1 cellular context compared by ENCODE assay signal in the genomic region with DNA sequence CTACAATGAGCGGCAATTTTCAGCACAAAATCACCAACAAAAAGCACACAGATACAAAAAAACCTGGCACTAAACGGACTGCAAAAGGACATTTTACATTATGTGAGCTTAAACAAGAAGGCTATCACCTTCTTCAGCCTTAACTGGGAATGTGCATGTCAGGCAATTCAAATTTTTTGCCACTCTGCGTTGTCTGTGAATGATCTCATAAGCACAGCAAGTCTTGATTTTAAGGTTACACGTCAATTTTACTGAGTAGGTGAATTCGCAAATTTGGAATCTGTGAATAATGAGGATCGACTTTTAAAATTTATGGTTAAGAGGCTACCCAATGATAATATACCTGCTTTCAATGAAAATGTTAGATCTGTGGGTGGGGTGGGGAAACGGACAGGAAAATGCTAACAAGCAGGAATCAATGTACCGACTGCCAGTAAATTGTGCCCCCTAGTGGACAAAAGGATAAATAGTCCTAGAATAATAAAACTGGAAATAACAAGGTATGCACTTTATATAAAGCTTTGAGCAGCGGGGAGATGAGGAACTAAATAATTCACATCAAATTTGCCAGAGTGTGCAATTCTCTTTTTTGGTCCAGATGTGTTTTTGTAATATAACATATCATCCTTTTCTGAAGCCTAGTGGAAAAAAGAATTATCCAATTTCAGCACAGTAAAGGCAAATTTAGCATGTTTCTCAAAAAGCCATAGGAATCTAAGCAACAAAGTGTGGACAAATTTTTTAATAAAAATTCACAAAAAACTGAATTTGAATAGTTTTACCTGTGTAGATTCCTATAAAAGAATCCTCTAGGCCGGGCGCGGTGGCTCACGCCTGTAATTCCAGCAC.
TF ChIP-seq lines count a peak whose summit lies in the region.

No MANE protein-coding gene starts in this region.

TF ChIP-seq in IMR-90, 13 proteins besides CTCF, POLR2A, EP300 and RAD21 (continued from another document):
- no peak for TF ChIP-seq MAFK (IDR thresholded peaks at IDR 0.05; ENCODE audit: low read depth, low read length)
- TF ChIP-seq, protein P1, sequence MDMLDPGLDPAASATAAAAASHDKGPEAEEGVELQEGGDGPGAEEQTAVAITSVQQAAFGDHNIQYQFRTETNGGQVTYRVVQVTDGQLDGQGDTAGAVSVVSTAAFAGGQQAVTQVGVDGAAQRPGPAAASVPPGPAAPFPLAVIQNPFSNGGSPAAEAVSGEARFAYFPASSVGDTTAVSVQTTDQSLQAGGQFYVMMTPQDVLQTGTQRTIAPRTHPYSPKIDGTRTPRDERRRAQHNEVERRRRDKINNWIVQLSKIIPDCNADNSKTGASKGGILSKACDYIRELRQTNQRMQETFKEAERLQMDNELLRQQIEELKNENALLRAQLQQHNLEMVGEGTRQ (IDR thresholded peaks at IDR 0.05; ENCODE audit: low read depth, low read length): no peak
